ENCODE assay signal across 1 cellular context in the genomic region with DNA sequence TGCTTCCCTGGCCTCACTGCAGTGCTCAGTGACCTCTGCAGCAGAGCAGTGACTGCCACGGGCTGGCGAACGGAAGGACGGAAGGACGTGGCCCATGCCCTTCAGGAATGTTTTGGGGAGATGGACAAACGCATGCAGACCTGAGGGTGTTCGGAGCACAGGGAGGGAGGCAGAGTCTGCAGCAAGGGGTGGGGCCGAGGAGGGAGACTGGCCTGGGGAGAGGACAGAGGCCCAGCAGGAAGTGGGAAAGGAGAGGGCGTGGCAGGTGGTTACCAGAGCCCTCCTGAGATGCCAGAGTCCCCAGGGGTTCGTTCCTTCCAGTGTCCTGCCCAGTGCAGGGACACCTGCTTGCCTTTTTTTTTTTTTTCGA.
TF ChIP-seq lines count a peak whose summit lies in the region.

No MANE protein-coding gene starts in this region.

TF ChIP-seq in HepG2, 621 proteins besides CTCF, POLR2A, EP300 and RAD21 (continued from another document and continues in another):
- TF ChIP-seq ARID5B (CRISPR knock-in tag; IDR thresholded peaks at IDR 0.05) = no peak
- no peak for TF ChIP-seq MXI1 (IDR thresholded peaks at IDR 0.05; ENCODE audit: borderline replicate concordance, low read depth, low read length)
- no peak for TF ChIP-seq XRCC5 (optimal IDR thresholded peaks at IDR 0.05; ENCODE audit: low read length)
- no peak for TF ChIP-seq ZNF660 (CRISPR knock-in tag; IDR thresholded peaks at IDR 0.05; ENCODE audit: borderline replicate concordance, low read depth)
- TF ChIP-seq ZNF768 (CRISPR knock-in tag; IDR thresholded peaks at IDR 0.05) = peak; percentile 15; the same call in 1 of the 2 replicates
- TF ChIP-seq ASH2L (IDR thresholded peaks at IDR 0.05; ENCODE audit: insufficient read length, low read depth, low read length) = no peak
- TF ChIP-seq PITX1 (CRISPR knock-in tag; IDR thresholded peaks at IDR 0.05) = peak; percentile 21; the same call in 1 of the 2 replicates
- peak; percentile 37; the same call in 1 of the 2 replicates for TF ChIP-seq ZNF891 (CRISPR knock-in tag; IDR thresholded peaks at IDR 0.05)
- TF ChIP-seq ZNF431 (CRISPR knock-in tag; IDR thresholded peaks at IDR 0.05; ENCODE audit: borderline replicate concordance, low read depth) = 0 out of 2 replicates have a peak, but pooled peaks have one; percentile 16
- no peak for TF ChIP-seq ZNF232 (CRISPR knock-in tag; IDR thresholded peaks at IDR 0.05; ENCODE audit: borderline replicate concordance)
- TF ChIP-seq SAP130 (CRISPR knock-in tag; IDR thresholded peaks at IDR 0.05; ENCODE audit: low read depth) = peak; percentile 70; the same call in 1 of the 2 replicates
- peak; percentile 47; the same call in 1 of the 2 replicates for TF ChIP-seq ETV5 (CRISPR knock-in tag; IDR thresholded peaks at IDR 0.05; ENCODE audit: borderline replicate concordance)
- TF ChIP-seq ZNF740 (CRISPR knock-in tag; IDR thresholded peaks at IDR 0.05) = no peak
- TF ChIP-seq, protein P1, sequence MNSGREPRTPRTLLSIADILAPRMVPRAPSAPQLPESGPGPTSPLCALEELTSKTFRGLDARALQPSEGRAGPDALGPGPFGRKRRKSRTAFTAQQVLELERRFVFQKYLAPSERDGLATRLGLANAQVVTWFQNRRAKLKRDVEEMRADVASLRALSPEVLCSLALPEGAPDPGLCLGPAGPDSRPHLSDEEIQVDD (CRISPR knock-in tag; IDR thresholded peaks at IDR 0.05; ENCODE audit: borderline replicate concordance) = no peak
- no peak; the same call in 1 of the 2 replicates for TF ChIP-seq ZNF225 (CRISPR knock-in tag; IDR thresholded peaks at IDR 0.05)
- peak; percentile 30; the same call in 1 of the 2 replicates for TF ChIP-seq ZNF350 (CRISPR knock-in tag; IDR thresholded peaks at IDR 0.05; ENCODE audit: borderline replicate concordance, low read depth)
- TF ChIP-seq, protein P2, sequence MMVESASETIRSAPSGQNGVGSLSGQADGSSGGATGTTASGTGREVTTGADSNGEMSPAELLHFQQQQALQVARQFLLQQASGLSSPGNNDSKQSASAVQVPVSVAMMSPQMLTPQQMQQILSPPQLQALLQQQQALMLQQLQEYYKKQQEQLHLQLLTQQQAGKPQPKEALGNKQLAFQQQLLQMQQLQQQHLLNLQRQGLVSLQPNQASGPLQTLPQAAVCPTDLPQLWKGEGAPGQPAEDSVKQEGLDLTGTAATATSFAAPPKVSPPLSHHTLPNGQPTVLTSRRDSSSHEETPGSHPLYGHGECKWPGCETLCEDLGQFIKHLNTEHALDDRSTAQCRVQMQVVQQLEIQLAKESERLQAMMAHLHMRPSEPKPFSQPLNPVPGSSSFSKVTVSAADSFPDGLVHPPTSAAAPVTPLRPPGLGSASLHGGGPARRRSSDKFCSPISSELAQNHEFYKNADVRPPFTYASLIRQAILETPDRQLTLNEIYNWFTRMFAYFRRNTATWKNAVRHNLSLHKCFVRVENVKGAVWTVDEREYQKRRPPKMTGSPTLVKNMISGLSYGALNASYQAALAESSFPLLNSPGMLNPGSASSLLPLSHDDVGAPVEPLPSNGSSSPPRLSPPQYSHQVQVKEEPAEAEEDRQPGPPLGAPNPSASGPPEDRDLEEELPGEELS (CRISPR knock-in tag; IDR thresholded peaks at IDR 0.05) = peak; percentile 45
- TF ChIP-seq HDAC2 (CRISPR knock-in tag; IDR thresholded peaks at IDR 0.05) = 0 out of 2 replicates have a peak, but pooled peaks have one; percentile 2
- peak; percentile 42; the same call in 1 of the 2 replicates for TF ChIP-seq PHF8 (CRISPR knock-in tag; IDR thresholded peaks at IDR 0.05)
- TF ChIP-seq NR2F6 (IDR thresholded peaks at IDR 0.05) = no peak
- 0 out of 2 replicates have a peak, but pooled peaks have one; percentile 14 for TF ChIP-seq NR2F6 (CRISPR knock-in tag; IDR thresholded peaks at IDR 0.05)
- TF ChIP-seq ZNF407 (CRISPR knock-in tag; IDR thresholded peaks at IDR 0.05; ENCODE audit: not compliant biosample characterization) = peak; percentile 44
- no peak for TF ChIP-seq NPAS2 (CRISPR knock-in tag; IDR thresholded peaks at IDR 0.05; ENCODE audit: borderline replicate concordance)
- TF ChIP-seq ELF3 (CRISPR knock-in tag; IDR thresholded peaks at IDR 0.05) = peak; percentile 49; the same call in 1 of the 2 replicates
- TF ChIP-seq GABPA (IDR thresholded peaks at IDR 0.05; ENCODE audit: low read depth, low read length) = no peak
- peak; percentile 25; the same call in 1 of the 2 replicates for TF ChIP-seq GABPA (CRISPR knock-in tag; IDR thresholded peaks at IDR 0.05; ENCODE audit: low read depth)
- peak; percentile 36 for TF ChIP-seq SALL1 (CRISPR knock-in tag; IDR thresholded peaks at IDR 0.05)
- TF ChIP-seq, protein P3, sequence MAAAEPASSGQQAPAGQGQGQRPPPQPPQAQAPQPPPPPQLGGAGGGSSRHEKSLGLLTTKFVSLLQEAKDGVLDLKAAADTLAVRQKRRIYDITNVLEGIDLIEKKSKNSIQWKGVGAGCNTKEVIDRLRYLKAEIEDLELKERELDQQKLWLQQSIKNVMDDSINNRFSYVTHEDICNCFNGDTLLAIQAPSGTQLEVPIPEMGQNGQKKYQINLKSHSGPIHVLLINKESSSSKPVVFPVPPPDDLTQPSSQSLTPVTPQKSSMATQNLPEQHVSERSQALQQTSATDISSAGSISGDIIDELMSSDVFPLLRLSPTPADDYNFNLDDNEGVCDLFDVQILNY (CRISPR knock-in tag; conservative IDR thresholded peaks at IDR 0.05) = no peak
- TF ChIP-seq, protein P4, sequence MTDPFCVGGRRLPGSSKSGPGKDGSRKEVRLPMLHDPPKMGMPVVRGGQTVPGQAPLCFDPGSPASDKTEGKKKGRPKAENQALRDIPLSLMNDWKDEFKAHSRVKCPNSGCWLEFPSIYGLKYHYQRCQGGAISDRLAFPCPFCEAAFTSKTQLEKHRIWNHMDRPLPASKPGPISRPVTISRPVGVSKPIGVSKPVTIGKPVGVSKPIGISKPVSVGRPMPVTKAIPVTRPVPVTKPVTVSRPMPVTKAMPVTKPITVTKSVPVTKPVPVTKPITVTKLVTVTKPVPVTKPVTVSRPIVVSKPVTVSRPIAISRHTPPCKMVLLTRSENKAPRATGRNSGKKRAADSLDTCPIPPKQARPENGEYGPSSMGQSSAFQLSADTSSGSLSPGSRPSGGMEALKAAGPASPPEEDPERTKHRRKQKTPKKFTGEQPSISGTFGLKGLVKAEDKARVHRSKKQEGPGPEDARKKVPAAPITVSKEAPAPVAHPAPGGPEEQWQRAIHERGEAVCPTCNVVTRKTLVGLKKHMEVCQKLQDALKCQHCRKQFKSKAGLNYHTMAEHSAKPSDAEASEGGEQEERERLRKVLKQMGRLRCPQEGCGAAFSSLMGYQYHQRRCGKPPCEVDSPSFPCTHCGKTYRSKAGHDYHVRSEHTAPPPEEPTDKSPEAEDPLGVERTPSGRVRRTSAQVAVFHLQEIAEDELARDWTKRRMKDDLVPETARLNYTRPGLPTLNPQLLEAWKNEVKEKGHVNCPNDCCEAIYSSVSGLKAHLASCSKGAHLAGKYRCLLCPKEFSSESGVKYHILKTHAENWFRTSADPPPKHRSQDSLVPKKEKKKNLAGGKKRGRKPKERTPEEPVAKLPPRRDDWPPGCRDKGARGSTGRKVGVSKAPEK (CRISPR knock-in tag; IDR thresholded peaks at IDR 0.05; ENCODE audit: borderline replicate concordance) = peak; percentile 46; the same call in 1 of the 2 replicates
